Comparison of ENCODE assay signal across 8 cellular contexts in the genomic region with DNA sequence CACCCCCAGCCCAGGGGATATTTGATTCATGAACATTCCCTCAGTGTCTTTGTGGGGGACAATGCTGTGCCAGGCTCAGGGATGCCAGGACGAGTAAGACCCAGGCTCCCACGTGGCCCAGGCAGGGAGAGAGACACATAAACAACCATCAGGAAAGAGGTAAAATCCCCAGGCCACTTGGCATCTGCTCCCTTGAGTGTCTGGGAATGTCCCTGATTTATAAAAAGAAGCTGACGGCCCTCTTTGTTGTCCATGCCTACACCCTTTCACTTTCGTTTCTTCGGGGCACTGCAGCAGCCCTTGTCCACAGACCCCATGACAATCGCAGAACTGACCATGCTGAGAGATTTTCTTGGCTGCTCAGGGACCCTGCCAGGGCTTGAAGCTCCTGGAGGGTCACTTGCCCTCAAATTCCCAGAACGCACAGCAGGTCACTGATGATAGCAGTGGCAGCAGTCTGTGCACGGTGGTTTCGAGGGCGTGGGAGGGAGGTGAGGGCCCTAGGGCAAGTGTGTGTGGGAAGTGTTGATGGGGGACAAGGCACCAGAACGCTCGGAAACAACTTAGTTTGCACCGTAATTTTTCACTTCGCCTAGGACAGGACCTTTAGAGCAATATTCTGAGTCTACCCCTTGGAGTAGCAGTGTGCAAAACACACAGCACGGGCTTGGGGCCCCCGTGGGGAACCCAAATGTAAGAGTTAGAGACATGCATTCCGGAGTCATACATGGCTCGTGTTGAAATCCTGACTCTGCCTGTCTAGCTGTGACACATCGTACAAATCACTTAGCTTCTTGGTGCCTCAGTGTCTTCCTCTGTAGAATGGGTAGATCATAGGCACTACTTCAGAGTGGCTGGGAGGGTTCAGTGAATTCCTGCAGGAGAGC. TPM values are rescaled to one million over a fixed set of nuclear protein-coding genes. Genes with fewer than 3 reads are reported as not detected.
DNase-seq lines count a peak whose midpoint lies in the region; ATAC-seq and TF ChIP-seq lines count a peak whose summit lies in the region.

No MANE protein-coding gene starts in this region.

- H3K4me3 Mint-ChIP-seq in CD4-positive, CD25-positive, alpha-beta regulatory T cell = peak overlapping the region; percentile 81 to 91 (median 88)
- peak overlapping the region; percentile 87 for H3K4me3 Mint-ChIP-seq in stimulated activated memory B cell treated with anti-CD40 and anti-IgM and Interleukin-4, amounts not matched to agents 10 μg/mL and 1 μg/mL and 100 μg/mL, for 72 hours

- H3K27me3 ChIP-seq in CD4-positive, CD25-positive, alpha-beta regulatory T cell (ENCODE audit: control insufficient read depth, insufficient read depth, low read length) = no peaks in the 10 kb centered on the region
- H3K27me3 ChIP-seq in ascending aorta (no peaks in the 10 kb centered on the region), left lung (no peaks in the 10 kb centered on the region)

- H3K27me3 Mint-ChIP-seq in CD4-positive, CD25-positive, alpha-beta regulatory T cell = no peaks in the 10 kb centered on the region
- H3K27me3 Mint-ChIP-seq in stimulated activated memory B cell treated with anti-CD40 and anti-IgM and Interleukin-4, amounts not matched to agents 10 μg/mL and 1 μg/mL and 100 μg/mL, for 72 hours = no peaks in the 10 kb centered on the region

- peak overlapping the region; percentile 97 to 98 (median 97) for H3K27ac Mint-ChIP-seq in CD4-positive, CD25-positive, alpha-beta regulatory T cell
- H3K27ac Mint-ChIP-seq in stimulated activated memory B cell treated with anti-CD40 and anti-IgM and Interleukin-4, amounts not matched to agents 10 μg/mL and 1 μg/mL and 100 μg/mL, for 72 hours = peak overlapping the region; percentile 90

- no peaks in the 10 kb centered on the region for H3K36me3 ChIP-seq in CD4-positive, CD25-positive, alpha-beta regulatory T cell (ENCODE audit: control insufficient read depth, insufficient read depth, low read length)
- H3K36me3 ChIP-seq in ascending aorta (no peaks in the 10 kb centered on the region), left lung (peaks cover 0 to 4% of the 10 kb centered on the region in 2 donors)

- no peaks in the 10 kb centered on the region for H3K36me3 Mint-ChIP-seq in CD4-positive, CD25-positive, alpha-beta regulatory T cell
- no peaks in the 10 kb centered on the region for H3K36me3 Mint-ChIP-seq in stimulated activated memory B cell treated with anti-CD40 and anti-IgM and Interleukin-4, amounts not matched to agents 10 μg/mL and 1 μg/mL and 100 μg/mL, for 72 hours

- H3K4me1 ChIP-seq in CD4-positive, CD25-positive, alpha-beta regulatory T cell (ENCODE audit: control insufficient read depth, insufficient read depth, low read length, poor library complexity, severe bottlenecking) = peaks cover 72% of the 10 kb centered on the region
- H3K4me1 ChIP-seq in ascending aorta (peaks cover 3 to 20% of the 10 kb centered on the region in 2 donors), left lung (peaks cover 27 to 78% of the 10 kb centered on the region in 2 donors)

- TF ChIP-seq CTCF in ascending aorta (IDR thresholded peaks at IDR 0.05) (no peak), left lung (IDR thresholded peaks at IDR 0.05) (no peak)

- peaks cover 11 to 76% (median 65%) of the 10 kb centered on the region in 4 donors for H3K4me1 Mint-ChIP-seq in CD4-positive, CD25-positive, alpha-beta regulatory T cell
- peaks cover 78% of the 10 kb centered on the region for H3K4me1 Mint-ChIP-seq in stimulated activated memory B cell treated with anti-CD40 and anti-IgM and Interleukin-4, amounts not matched to agents 10 μg/mL and 1 μg/mL and 100 μg/mL, for 72 hours

- intact Hi-C loops in ascending aorta (cut with DNase I) (loop anchor here (2.0 kb wide), 1 partner anchor 43 kb away; no protein-coding TSS in a partner anchor), left lung (cut with DNase I) (no loop called here)

- DNase-seq in CD4-positive, CD25-positive, alpha-beta regulatory T cell = peak in 2 of 3 donors; percentile 46 to 63
- no peak for DNase-seq in ascending aorta (ENCODE audit: low spot score in 2 of 2)
- peak in 1 of 2 donors; percentile 64 for DNase-seq in left lung
- DNase-seq in NCI-H226 = no peak
- DNase-seq in KG1 (lab: John Stamatoyannopoulos, UW) = no peak

- ATAC-seq in CD4-positive, CD25-positive, alpha-beta regulatory T cell (ENCODE audit: low read depth in 2 of 2) = peak; percentile 42 to 43
- ATAC-seq in GM19463 (IDR thresholded peaks at IDR 0.05; ENCODE audit: unreplicated experiment) (peak; percentile 34), HG03571 (IDR thresholded peaks at IDR 0.05; ENCODE audit: unreplicated experiment) (peak; percentile 30), left lung (peak; percentile 74)
- peak; percentile 77 for ATAC-seq in stimulated activated memory B cell treated with anti-CD40 and anti-IgM and Interleukin-4, amounts not matched to agents 10 μg/mL and 1 μg/mL and 100 μg/mL, for 72 hours

- H3K4me3 ChIP-seq in CD4-positive, CD25-positive, alpha-beta regulatory T cell (ENCODE audit: low read depth, low read length) = peak overlapping the region; percentile 83
- H3K4me3 ChIP-seq in ascending aorta = peak overlapping the region; percentile 47 to 62
- peak overlapping the region; percentile 11 to 38 for H3K4me3 ChIP-seq in left lung

- peaks cover 0 to 4% (median 0%) of the 10 kb centered on the region in 7 donors for H3K9me3 Mint-ChIP-seq in CD4-positive, CD25-positive, alpha-beta regulatory T cell
- no peaks in the 10 kb centered on the region for H3K9me3 Mint-ChIP-seq in stimulated activated memory B cell treated with anti-CD40 and anti-IgM and Interleukin-4, amounts not matched to agents 10 μg/mL and 1 μg/mL and 100 μg/mL, for 72 hours

- peak overlapping the region; percentile 86 for H3K27ac ChIP-seq in CD4-positive, CD25-positive, alpha-beta regulatory T cell (ENCODE audit: insufficient read depth, low read length, poor library complexity, severe bottlenecking)
- H3K27ac ChIP-seq in ascending aorta = peak overlapping the region; percentile 31 to 50
- H3K27ac ChIP-seq in left lung = peak overlapping the region; percentile 75 to 81

- H3K9me3 ChIP-seq in CD4-positive, CD25-positive, alpha-beta regulatory T cell (ENCODE audit: control insufficient read depth in 2 of 2, low read length in 2 of 2) = no peaks in the 10 kb centered on the region
- no peaks in the 10 kb centered on the region for H3K9me3 ChIP-seq in ascending aorta
- H3K9me3 ChIP-seq in left lung = no peaks in the 10 kb centered on the region

RNA-seq across cellular contexts. Expression of gene NOD2, which starts 4.7 kb away (rescaled TPM):
- 11.7 TPM for total RNA-seq in CD4-positive, CD25-positive, alpha-beta regulatory T cell
- 1 to 10 TPM; 1.5 to 5.9 (median 3.2) TPM for polyA plus RNA-seq in CD4-positive, CD25-positive, alpha-beta regulatory T cell
- 3.8 TPM for total RNA-seq in ascending aorta
- 10 to 100 TPM in 1 of 2 donors, 1 to 10 TPM in 1; 3.4 to 15.2 TPM for total RNA-seq in left lung

RNA-seq across cellular contexts. Expression of gene SNX20, which starts 17.0 kb away (rescaled TPM):
- total RNA-seq in CD4-positive, CD25-positive, alpha-beta regulatory T cell = 69.2 TPM
- polyA plus RNA-seq in CD4-positive, CD25-positive, alpha-beta regulatory T cell = 100 to 1,000 TPM; 122 to 173 (median 134) TPM
- total RNA-seq in ascending aorta (3.2 TPM), left lung (10 to 100 TPM in 1 of 2 donors, 1 to 10 TPM in 1; 6.4 to 17.6 TPM)

RNA-seq across cellular contexts. Expression of gene CYLD, which starts 43.8 kb away (rescaled TPM):
- total RNA-seq in CD4-positive, CD25-positive, alpha-beta regulatory T cell = 425 TPM
- polyA plus RNA-seq in CD4-positive, CD25-positive, alpha-beta regulatory T cell = 100 to 1,000 TPM; 161 to 211 (median 169) TPM
- 33.2 TPM for total RNA-seq in ascending aorta
- total RNA-seq in left lung = 10 to 100 TPM; 40.5 to 52.1 TPM

Comparison
In these comparisons a context has a peak if more than half of its experiments do, and no peak if none do; other contexts are left out.
1. DNase-seq: peak in CD4-positive, CD25-positive, alpha-beta regulatory T cell (2 of 3); none in ascending aorta (0 of 2), NCI-H226 (single experiment) and KG1 (single experiment).
2. H3K4me3 ChIP-seq: peak in every context shown above with its lines; median percentile 83 in CD4-positive, CD25-positive, alpha-beta regulatory T cell; 54 in ascending aorta; 24 in left lung.
3. Peak in every context shown above with its lines, with median percentiles within 50 percentile points of each other: ATAC-seq and H3K27ac ChIP-seq.